Comparison of ENCODE assay signal across 8 cellular contexts in genomic region chr6:25556516-25556915, GRCh38.
DNase-seq lines count a peak whose midpoint lies in the region; ATAC-seq and TF ChIP-seq lines count a peak whose summit lies in the region.

No MANE protein-coding gene starts in this region.

- H3K4me2 ChIP-seq in DOHH2 (ENCODE audit: low read length), result no peak overlapping the region
- H3K4me2 ChIP-seq in KMS-11, result peak overlapping the region; percentile 11; the same call in 1 of the 2 replicates
- H3K4me2 ChIP-seq in neuronal stem cell (ENCODE audit: insufficient read depth, low read length, poor library complexity, severe bottlenecking), result no peak overlapping the region

- no peak overlapping the region for H2BK12ac ChIP-seq in neuronal stem cell (ENCODE audit: low read length)

- no peaks in the 10 kb centered on the region; the same call in 1 of the 2 replicates for H3K36me3 ChIP-seq in DOHH2 (ENCODE audit: control insufficient read depth, low read length)
- no peaks in the 10 kb centered on the region for H3K36me3 ChIP-seq in KMS-11 (ENCODE audit: insufficient read depth)
- H3K36me3 ChIP-seq in neuronal stem cell (replicated peaks in 1 of 2; ENCODE audit: control insufficient read depth in 2 of 2, insufficient read depth in 2 of 2, low read length in 2 of 2), result no peaks in the 10 kb centered on the region

- H3K4me1 Mint-ChIP-seq in activated T-helper 1 cell treated with anti-CD3 and anti-CD28 coated beads, Interleukin-12 subunit alpha, Interleukin-12 subunit beta, Interleukin-2, Interleukin-4 antibody, amounts not matched to agents 30 ng/mL and 10 ng/mL and 1 ng/mL, durations not matched to agents 14 hours and 24 hours and 36 hours (ENCODE audit: low read depth), result no peaks in the 10 kb centered on the region

- TF ChIP-seq CTCF in DOHH2 (IDR thresholded peaks at IDR 0.05; ENCODE audit: low read depth, low read length, poor library complexity, severe bottlenecking) (peak; percentile 98), KMS-11 (conservative IDR thresholded peaks at IDR 0.05; ENCODE audit: low read depth, low read length) (peak; percentile 84), fibroblast of pulmonary artery (IDR thresholded peaks at IDR 0.05; ENCODE audit: low read length, missing control alignments) (peak; percentile 94)

- H3K9ac ChIP-seq in KMS-11 (no peak overlapping the region), neuronal stem cell (ENCODE audit: low read depth, low read length, poor library complexity) (no peak overlapping the region)

- ATAC-seq in GM21381 (IDR thresholded peaks at IDR 0.05; ENCODE audit: unreplicated experiment), result no peak

- H2AFZ ChIP-seq in KMS-11 (ENCODE audit: low read depth) (no peak overlapping the region), neuronal stem cell (ENCODE audit: low read length) (peak overlapping the region; percentile 66)

- peak; percentile 75 for DNase-seq in RKO (ENCODE audit: low spot score)
- DNase-seq in activated T-helper 1 cell treated with anti-CD3 and anti-CD28 coated beads, Interleukin-12 subunit alpha, Interleukin-12 subunit beta, Interleukin-2, Interleukin-4 antibody, amounts not matched to agents 30 ng/mL and 10 ng/mL and 1 ng/mL, durations not matched to agents 14 hours and 24 hours and 36 hours (ENCODE audit: low spot score), result peak; percentile 52
- peak; percentile 86 for DNase-seq in fibroblast of pulmonary artery (ENCODE audit: low read depth)
- DNase-seq in neuronal stem cell (ENCODE audit: low spot score), result peak; percentile 78
- peak in 43 of 49 donors; percentile 1 to 77 (median 37) for DNase-seq in substantia nigra (lab: John Stamatoyannopoulos, UW)

- no peaks in the 10 kb centered on the region for H3K79me2 ChIP-seq in DOHH2 (ENCODE audit: control insufficient read depth, low read length)
- no peaks in the 10 kb centered on the region for H3K79me2 ChIP-seq in KMS-11 (ENCODE audit: insufficient read depth, low read depth)

- H3K4ac ChIP-seq in neuronal stem cell (ENCODE audit: low read length), result no peak overlapping the region

- intact Hi-C loops in activated T-helper 1 cell treated with anti-CD3 and anti-CD28 coated beads, Interleukin-12 subunit alpha, Interleukin-12 subunit beta, Interleukin-2, Interleukin-4 antibody, amounts not matched to agents 30 ng/mL and 10 ng/mL and 1 ng/mL, durations not matched to agents 14 hours and 24 hours and 36 hours (cut with micrococcal nuclease), result loop anchor here (1.0 kb wide), 5 partner anchors 46 to 386 kb away; no protein-coding TSS in a partner anchor

- H3K14ac ChIP-seq in neuronal stem cell (ENCODE audit: low read length), result no peak overlapping the region

- no peaks in the 10 kb centered on the region for H3K79me1 ChIP-seq in neuronal stem cell (ENCODE audit: low read depth, low read length)

- no peak overlapping the region for H3K23ac ChIP-seq in neuronal stem cell (ENCODE audit: low read depth, low read length, poor library complexity)

- H2BK120ac ChIP-seq in neuronal stem cell (ENCODE audit: low read depth, low read length), result no peak overlapping the region

- H3K9me3 ChIP-seq in DOHH2 (ENCODE audit: control insufficient read depth, insufficient read depth, low read length), result no peaks in the 10 kb centered on the region
- H3K9me3 ChIP-seq in neuronal stem cell (replicated peaks in 1 of 2; ENCODE audit: control insufficient read depth in 2 of 2, insufficient read depth in 1 of 2, low read depth in 1 of 2, low read length in 2 of 2), result no peaks in the 10 kb centered on the region

- no peaks in the 10 kb centered on the region for H3K36me3 Mint-ChIP-seq in activated T-helper 1 cell treated with anti-CD3 and anti-CD28 coated beads, Interleukin-12 subunit alpha, Interleukin-12 subunit beta, Interleukin-2, Interleukin-4 antibody, amounts not matched to agents 30 ng/mL and 10 ng/mL and 1 ng/mL, durations not matched to agents 14 hours and 24 hours and 36 hours (ENCODE audit: low read depth)

- no peaks in the 10 kb centered on the region for H3K9me3 Mint-ChIP-seq in activated T-helper 1 cell treated with anti-CD3 and anti-CD28 coated beads, Interleukin-12 subunit alpha, Interleukin-12 subunit beta, Interleukin-2, Interleukin-4 antibody, amounts not matched to agents 30 ng/mL and 10 ng/mL and 1 ng/mL, durations not matched to agents 14 hours and 24 hours and 36 hours

- H2AK5ac ChIP-seq in neuronal stem cell (ENCODE audit: low read depth, low read length), result no peak overlapping the region

- no peak overlapping the region for H2BK5ac ChIP-seq in neuronal stem cell (ENCODE audit: low read length)

- no peak overlapping the region for H4K8ac ChIP-seq in neuronal stem cell (ENCODE audit: low read depth, low read length)

- H3K4me1 ChIP-seq in DOHH2 (ENCODE audit: control insufficient read depth, low read length) (no peaks in the 10 kb centered on the region), KMS-11 (ENCODE audit: low read depth, poor library complexity, severe bottlenecking) (peaks cover 20% of the 10 kb centered on the region), neuronal stem cell (ENCODE audit: control insufficient read depth in 2 of 2, insufficient read depth in 1 of 2, low read depth in 1 of 2, low read length in 2 of 2) (peaks cover 0 to 4% of the 10 kb centered on the region in 2 donors)

- peaks cover 3% of the 10 kb centered on the region for H3K27me3 Mint-ChIP-seq in activated T-helper 1 cell treated with anti-CD3 and anti-CD28 coated beads, Interleukin-12 subunit alpha, Interleukin-12 subunit beta, Interleukin-2, Interleukin-4 antibody, amounts not matched to agents 30 ng/mL and 10 ng/mL and 1 ng/mL, durations not matched to agents 14 hours and 24 hours and 36 hours (ENCODE audit: insufficient read depth)

- no peaks in the 10 kb centered on the region; the same call in 1 of the 2 replicates for H3F3A ChIP-seq in DOHH2 (ENCODE audit: control insufficient read depth, insufficient read depth)

- no peak overlapping the region for H2BK15ac ChIP-seq in neuronal stem cell (ENCODE audit: low read length)

- H3K27me3 ChIP-seq in DOHH2 (ENCODE audit: control insufficient read depth, low read length) (no peaks in the 10 kb centered on the region), KMS-11 (ENCODE audit: insufficient read depth, low read depth) (no peaks in the 10 kb centered on the region), neuronal stem cell (ENCODE audit: control insufficient read depth in 3 of 3, insufficient read depth in 3 of 3, low read depth in 1 of 3, low read length in 3 of 3) (no peaks in the 10 kb centered on the region)

- no peak overlapping the region for H4K91ac ChIP-seq in neuronal stem cell (ENCODE audit: low read depth, low read length, poor library complexity)

- WGBS in neuronal stem cell (ENCODE audit: extremely low coverage in 2 of 2, insufficient read length in 2 of 2, insufficient replicate concordance in 1 of 2), 2 donors, result no CpG with 5 or more reads among the region's 10 CpGs

- H4K20me1 ChIP-seq in DOHH2 (ENCODE audit: control insufficient read depth, insufficient read depth, low read depth, low read length) (no peaks in the 10 kb centered on the region), KMS-11 (ENCODE audit: insufficient read depth) (no peaks in the 10 kb centered on the region)

- no peak overlapping the region for H3K18ac ChIP-seq in neuronal stem cell (ENCODE audit: low read length)

- no peaks in the 10 kb centered on the region for H3K9me2 ChIP-seq in DOHH2 (replicated peaks; ENCODE audit: control insufficient read depth, low read length)

- no peak overlapping the region for H3K27ac ChIP-seq in DOHH2 (ENCODE audit: low read depth, low read length)
- no peak overlapping the region for H3K27ac ChIP-seq in KMS-11
- peak overlapping the region; percentile 4 for H3K27ac ChIP-seq in neuronal stem cell (replicated peaks; ENCODE audit: low read length)
- H3K27ac ChIP-seq in substantia nigra (ENCODE audit: low read depth, low read length, poor library complexity, severe bottlenecking), result no peak overlapping the region

- H3K4me3 ChIP-seq in DOHH2 (ENCODE audit: low read length), result no peak overlapping the region
- H3K4me3 ChIP-seq in KMS-11 (IDR thresholded peaks at IDR 0.05; ENCODE audit: insufficient read depth, low read depth, low read length), result no peak overlapping the region
- no peak overlapping the region for H3K4me3 ChIP-seq in fibroblast of pulmonary artery (replicated peaks; ENCODE audit: low read depth, low read length)
- H3K4me3 ChIP-seq in neuronal stem cell (ENCODE audit: low read length in 2 of 2), result no peak overlapping the region

- no peak overlapping the region for H3K4me3 Mint-ChIP-seq in activated T-helper 1 cell treated with anti-CD3 and anti-CD28 coated beads, Interleukin-12 subunit alpha, Interleukin-12 subunit beta, Interleukin-2, Interleukin-4 antibody, amounts not matched to agents 30 ng/mL and 10 ng/mL and 1 ng/mL, durations not matched to agents 14 hours and 24 hours and 36 hours

- H3K27ac Mint-ChIP-seq in activated T-helper 1 cell treated with anti-CD3 and anti-CD28 coated beads, Interleukin-12 subunit alpha, Interleukin-12 subunit beta, Interleukin-2, Interleukin-4 antibody, amounts not matched to agents 30 ng/mL and 10 ng/mL and 1 ng/mL, durations not matched to agents 14 hours and 24 hours and 36 hours, result no peak overlapping the region
